In genomic region chr1:32014199-32014936, GRCh38 we compare ENCODE assay signal across 7 cellular contexts. TPM values are rescaled to one million over a fixed set of nuclear protein-coding genes. Genes with fewer than 3 reads are reported as not detected.
DNase-seq lines count a peak whose midpoint lies in the region; ATAC-seq, FAIRE-seq and TF ChIP-seq lines count a peak whose summit lies in the region.

No MANE protein-coding gene starts in this region.

- H3K27me3 ChIP-seq in MM.1S (replicated peaks; ENCODE audit: insufficient read depth, low read length) (no peaks in the 10 kb centered on the region), mesendoderm (ENCODE audit: insufficient read depth, low read length, poor library complexity) (no peaks in the 10 kb centered on the region)

- no peak overlapping the region for H2BK15ac ChIP-seq in mesendoderm (replicated peaks; ENCODE audit: low read depth)

- no peaks in the 10 kb centered on the region for H3K9me3 Mint-ChIP-seq in activated CD8-positive, alpha-beta T cell treated with anti-CD3 and anti-CD28 coated beads for 36 hours
- H3K9me3 Mint-ChIP-seq in endothelial cell (ENCODE audit: unreplicated experiment): no peaks in the 10 kb centered on the region

- H4K8ac ChIP-seq in mesendoderm (ENCODE audit: low read depth, low read length): no peak overlapping the region

- no peak overlapping the region for H4K5ac ChIP-seq in mesendoderm (ENCODE audit: low read length)

- DNase-seq in GM12891 (ENCODE audit: insufficient read length, low spot score) (no peak), HCEC 1CT (peak; percentile 48), MM.1S (peak; percentile 22), endothelial cell (ENCODE audit: low spot score) (peak; percentile 46), mesendoderm (peak; percentile 51)
- peak; percentile 40 for DNase-seq in activated CD8-positive, alpha-beta T cell treated with anti-CD3 and anti-CD28 coated beads for 36 hours
- peak; percentile 6 to 11 for DNase-seq in stimulated activated CD8-positive, alpha-beta memory T cell treated with anti-CD3 and anti-CD28 coated beads, Interleukin-4, amount 100 ng/mL, for 1 hour (ENCODE audit: low read depth in 2 of 2, low spot score in 1 of 2)

- intact Hi-C loops in activated CD8-positive, alpha-beta T cell treated with anti-CD3 and anti-CD28 coated beads for 36 hours (cut with micrococcal nuclease): no loop called here

- H3K4me2 ChIP-seq in MM.1S (ENCODE audit: low read depth, low read length) (peak overlapping the region; percentile 88), mesendoderm (ENCODE audit: low read length) (peak overlapping the region; percentile 79)

- peak overlapping the region; percentile 44 for H2BK5ac ChIP-seq in mesendoderm (ENCODE audit: low read length)

- CTCF ChIA-PET in activated CD8-positive, alpha-beta T cell treated with anti-CD3 and anti-CD28 coated beads for 36 hours (lab: Charles Lee): interaction anchor here (1.5 kb wide), 1 partner anchor 76 kb away, joined by 4 read pairs; the partner anchor contains the start of gene PTP4A2

- TF ChIP-seq CTCF in MM.1S (IDR thresholded peaks at IDR 0.05; ENCODE audit: low read length): no peak
- no peak for TF ChIP-seq CTCF in activated CD8-positive, alpha-beta T cell treated with anti-CD3 and anti-CD28 coated beads for 36 hours (IDR thresholded peaks at IDR 0.05)
- no peak for TF ChIP-seq CTCF in endothelial cell (IDR thresholded peaks at IDR 0.05; ENCODE audit: unreplicated experiment)

- H3K18ac ChIP-seq in mesendoderm (ENCODE audit: low read length): peak overlapping the region; percentile 94

- POLR2A ChIA-PET in activated CD8-positive, alpha-beta T cell treated with anti-CD3 and anti-CD28 coated beads for 36 hours (lab: Charles Lee): interaction anchor here (0.7 to 4.0 kb wide), 8 partner anchors 10 to 142 kb away, joined by 3 to 17 read pairs (median 4); partner anchors contain the start of gene TMEM39B

- WGBS in mesendoderm (ENCODE audit: extremely low coverage, insufficient coverage, low lambda C conversion rate): no CpG with 5 or more reads among the region's 54 CpGs

- peaks cover 27% of the 10 kb centered on the region for H3K4me1 Mint-ChIP-seq in activated CD8-positive, alpha-beta T cell treated with anti-CD3 and anti-CD28 coated beads for 36 hours (ENCODE audit: low read depth)
- peaks cover 40% of the 10 kb centered on the region for H3K4me1 Mint-ChIP-seq in endothelial cell (ENCODE audit: unreplicated experiment)

- peaks cover 32% of the 10 kb centered on the region for H3K36me3 Mint-ChIP-seq in activated CD8-positive, alpha-beta T cell treated with anti-CD3 and anti-CD28 coated beads for 36 hours (ENCODE audit: low read depth)
- H3K36me3 Mint-ChIP-seq in endothelial cell (ENCODE audit: low read depth, unreplicated experiment): peaks cover 16% of the 10 kb centered on the region

- ATAC-seq in activated CD8-positive, alpha-beta T cell treated with anti-CD3 and anti-CD28 coated beads for 36 hours: peak; percentile 4

- no peaks in the 10 kb centered on the region for H3K9me3 ChIP-seq in MM.1S (replicated peaks; ENCODE audit: insufficient read depth, low read length)

- H3K27ac Mint-ChIP-seq in activated CD8-positive, alpha-beta T cell treated with anti-CD3 and anti-CD28 coated beads for 36 hours: peak overlapping the region; percentile 79
- peak overlapping the region; percentile 90 for H3K27ac Mint-ChIP-seq in endothelial cell (ENCODE audit: unreplicated experiment)

- H3K79me1 ChIP-seq in mesendoderm (ENCODE audit: low read length): no peaks in the 10 kb centered on the region

- peaks cover 16% of the 10 kb centered on the region for H3F3A ChIP-seq in MM.1S (ENCODE audit: insufficient read depth, low read length)

- FAIRE-seq in GM12891 (lab: Jason Lieb, UNC): peak; percentile 72

- H3K23ac ChIP-seq in mesendoderm (ENCODE audit: low read length): peak overlapping the region; percentile 100

- H3K79me2 ChIP-seq in MM.1S (ENCODE audit: low read length) (peaks cover 57% of the 10 kb centered on the region), mesendoderm (ENCODE audit: control insufficient read depth, insufficient read depth, low read length) (peaks cover 53% of the 10 kb centered on the region)

- peak overlapping the region; percentile 75 for H2AK5ac ChIP-seq in mesendoderm (ENCODE audit: low read length)

- no peaks in the 10 kb centered on the region for H3K9me2 ChIP-seq in MM.1S (replicated peaks; ENCODE audit: insufficient read depth, low read length)

- peak overlapping the region; percentile 91 for H3K27ac ChIP-seq in MM.1S (ENCODE audit: low read length)
- H3K27ac ChIP-seq in mesendoderm (ENCODE audit: low read depth, low read length): peak overlapping the region; percentile 96

- H3K4me3 Mint-ChIP-seq in activated CD8-positive, alpha-beta T cell treated with anti-CD3 and anti-CD28 coated beads for 36 hours: peak overlapping the region; percentile 82
- peak overlapping the region; percentile 97 for H3K4me3 Mint-ChIP-seq in endothelial cell (ENCODE audit: unreplicated experiment)

- H4K20me1 ChIP-seq in MM.1S (ENCODE audit: insufficient read depth, low read length): peaks cover 20% of the 10 kb centered on the region

- peak overlapping the region; percentile 98 for H3K56ac ChIP-seq in mesendoderm (ENCODE audit: low read length)

- H3K4me1 ChIP-seq in MM.1S (ENCODE audit: low read length) (peaks cover 20% of the 10 kb centered on the region), mesendoderm (ENCODE audit: control insufficient read depth, low read depth, low read length) (peaks cover 3% of the 10 kb centered on the region)

- TF ChIP-seq POLR2A in GM12891 (IDR thresholded peaks at IDR 0.05; ENCODE audit: low read depth, low read length): no peak

- H2AFZ ChIP-seq in MM.1S (ENCODE audit: low read length): peak overlapping the region; percentile 51

- H3K9ac ChIP-seq in MM.1S (ENCODE audit: low read length) (peak overlapping the region; percentile 94), mesendoderm (ENCODE audit: low read length) (peak overlapping the region; percentile 100)

- no peaks in the 10 kb centered on the region for H3K27me3 Mint-ChIP-seq in activated CD8-positive, alpha-beta T cell treated with anti-CD3 and anti-CD28 coated beads for 36 hours
- H3K27me3 Mint-ChIP-seq in endothelial cell (ENCODE audit: unreplicated experiment): peaks cover 13% of the 10 kb centered on the region

- H3K36me3 ChIP-seq in MM.1S (replicated peaks; ENCODE audit: insufficient read depth, low read length) (no peaks in the 10 kb centered on the region; the same call in 1 of the 2 replicates), mesendoderm (ENCODE audit: control insufficient read depth, insufficient read depth, low read length) (peaks cover 3% of the 10 kb centered on the region)

- H3K4me3 ChIP-seq in MM.1S (ENCODE audit: low read length): peak overlapping the region; percentile 95
- H3K4me3 ChIP-seq in mesendoderm (ENCODE audit: low read length): peak overlapping the region; percentile 100

- H3K4ac ChIP-seq in mesendoderm (ENCODE audit: low read depth, low read length): peak overlapping the region; percentile 95

- peak overlapping the region; percentile 19 for H2BK120ac ChIP-seq in mesendoderm (ENCODE audit: low read depth, low read length)

TF ChIP-seq in GM12891, 5 proteins besides CTCF, POLR2A, EP300 and RAD21:
- TF ChIP-seq POLR2AphosphoS5 (IDR thresholded peaks at IDR 0.05; ENCODE audit: low read depth, low read length) (no peak; the same call in 1 of the 2 replicates), TAF1 (IDR thresholded peaks at IDR 0.05; ENCODE audit: low read depth, low read length) (0 out of 2 replicates have a peak, but pooled peaks have one; percentile 5), SPI1 (IDR thresholded peaks at IDR 0.05; ENCODE audit: low read depth, low read length) (no peak)

RNA-seq across cellular contexts. Expression of gene KHDRBS1, which starts 0.7 kb away (rescaled TPM):
- 96.0 TPM for polyA plus RNA-seq in GM12891 (2012; ENCODE audit: low read depth, missing spikeins)
- total RNA-seq in activated CD8-positive, alpha-beta T cell treated with anti-CD3 and anti-CD28 coated beads for 36 hours: 100 to 1,000 TPM; 201 to 203 TPM
- 203 TPM for total RNA-seq in endothelial cell (ENCODE audit: unreplicated experiment)
- 245 TPM for polyA plus RNA-seq in mesendoderm (2013, experiment 1 of 2)
- 252 TPM for polyA plus RNA-seq in mesendoderm (2013, experiment 2 of 2)

RNA-seq across cellular contexts. Expression of gene TMEM39B, which starts 58.4 kb away (rescaled TPM):
- 15.9 TPM for polyA plus RNA-seq in GM12891 (2012; ENCODE audit: low read depth, missing spikeins)
- total RNA-seq in activated CD8-positive, alpha-beta T cell treated with anti-CD3 and anti-CD28 coated beads for 36 hours: 10 to 100 TPM; 25.3 to 27.7 TPM
- total RNA-seq in endothelial cell (ENCODE audit: unreplicated experiment): 26.9 TPM
- polyA plus RNA-seq in mesendoderm (2013, experiment 1 of 2): 22.1 TPM
- 20.5 TPM for polyA plus RNA-seq in mesendoderm (2013, experiment 2 of 2)
